ENCODE assay signal across 1 cellular context in the genomic region with DNA sequence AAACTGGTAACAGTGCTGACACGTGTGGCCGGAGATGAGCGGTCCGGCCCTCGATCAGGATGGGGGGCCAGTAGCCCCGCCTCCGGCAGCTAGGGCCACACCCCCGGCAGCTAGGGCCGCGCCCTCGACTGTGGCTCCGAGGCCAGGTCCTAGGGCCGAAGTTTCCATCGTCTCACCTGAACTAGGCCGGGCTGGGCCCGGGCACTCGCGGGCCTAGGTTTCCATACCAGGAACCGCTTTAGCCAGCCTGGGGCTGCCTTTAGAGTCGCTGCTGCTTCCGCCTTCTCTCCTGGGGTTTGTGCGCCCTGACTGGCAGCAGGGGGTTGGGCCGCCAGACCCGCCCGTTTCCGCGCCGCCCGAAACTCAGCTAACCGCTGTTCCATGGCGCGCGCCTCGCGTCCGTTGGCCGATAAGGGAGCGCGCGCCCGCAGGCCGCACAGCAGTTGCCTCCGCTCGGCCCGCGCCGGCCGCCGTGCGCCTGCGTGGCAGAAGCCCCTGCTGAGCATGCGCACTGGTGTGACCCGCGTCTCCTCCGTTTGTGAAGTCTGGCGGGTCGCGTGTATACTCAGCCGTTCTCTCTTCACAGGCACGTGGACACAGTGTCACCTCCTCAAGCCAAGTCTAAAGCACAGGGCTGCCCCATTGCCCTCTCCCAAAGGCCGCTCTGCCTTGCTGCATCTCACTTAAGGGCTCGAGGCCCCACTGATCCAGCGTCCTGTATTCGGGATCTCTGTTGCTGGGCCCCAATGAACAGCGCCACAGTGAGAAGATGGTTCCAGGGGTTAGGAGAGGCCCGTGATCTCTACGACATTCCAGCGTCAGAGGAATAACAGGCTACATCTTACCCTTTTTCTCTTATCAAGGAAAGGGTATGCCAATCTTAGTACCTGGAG.
A peak's percentile ranks its signal among the peaks of the same experiment; 100 is the strongest.
TF ChIP-seq lines count a peak whose summit lies in the region.

A gene with protein sequence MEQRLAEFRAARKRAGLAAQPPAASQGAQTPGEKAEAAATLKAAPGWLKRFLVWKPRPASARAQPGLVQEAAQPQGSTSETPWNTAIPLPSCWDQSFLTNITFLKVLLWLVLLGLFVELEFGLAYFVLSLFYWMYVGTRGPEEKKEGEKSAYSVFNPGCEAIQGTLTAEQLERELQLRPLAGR (minus strand): TSS at position 480 of the 893 bp plus-strand sequence. CDS start 97 bp downstream, at position 383.

TF ChIP-seq in HepG2, 621 proteins besides CTCF, POLR2A, EP300 and RAD21 (continued from another document and continues in another):
- TF ChIP-seq ZBTB33 (CRISPR knock-in tag; IDR thresholded peaks at IDR 0.05) (peak; percentile 38; the same call in 1 of the 2 replicates), ZNF282 (IDR thresholded peaks at IDR 0.05; ENCODE audit: partially characterized antibody) (no peak), ZNF20 (CRISPR knock-in tag; IDR thresholded peaks at IDR 0.05) (0 out of 2 replicates have a peak, but pooled peaks have one; percentile 76), ISX (CRISPR knock-in tag; conservative IDR thresholded peaks at IDR 0.05) (peak; percentile 68; the same call in 1 of the 2 replicates), ZNF569 (CRISPR knock-in tag; IDR thresholded peaks at IDR 0.05; ENCODE audit: borderline replicate concordance) (peak; percentile 93; the same call in 1 of the 2 replicates), ZNF326 (CRISPR knock-in tag; IDR thresholded peaks at IDR 0.05; ENCODE audit: borderline replicate concordance) (no peak), ARNT2 (CRISPR knock-in tag; IDR thresholded peaks at IDR 0.05; ENCODE audit: low read depth) (peak; percentile 99), GZF1 (CRISPR knock-in tag; IDR thresholded peaks at IDR 0.05) (peak; percentile 86), MYC (CRISPR knock-in tag; IDR thresholded peaks at IDR 0.05; ENCODE audit: borderline replicate concordance) (peak; percentile 87), FOXK1 (CRISPR knock-in tag; IDR thresholded peaks at IDR 0.05; ENCODE audit: borderline replicate concordance, low read depth) (peak; percentile 50; the same call in 1 of the 2 replicates), MLLT10 (CRISPR knock-in tag; IDR thresholded peaks at IDR 0.05) (no peak), MAFG (CRISPR knock-in tag; IDR thresholded peaks at IDR 0.05) (no peak), HDAC1 (CRISPR knock-in tag; IDR thresholded peaks at IDR 0.05) (peak; percentile 69), ZFP90 (CRISPR knock-in tag; IDR thresholded peaks at IDR 0.05; ENCODE audit: borderline replicate concordance) (peak; percentile 27; the same call in 1 of the 2 replicates), YEATS2 (CRISPR knock-in tag; IDR thresholded peaks at IDR 0.05; ENCODE audit: borderline replicate concordance) (peak; percentile 84; the same call in 1 of the 2 replicates), ZNF335 (CRISPR knock-in tag; IDR thresholded peaks at IDR 0.05) (no peak; the same call in 1 of the 2 replicates), SMARCE1 (IDR thresholded peaks at IDR 0.05; ENCODE audit: borderline replicate concordance) (no peak), ZSCAN29 (CRISPR knock-in tag; conservative IDR thresholded peaks at IDR 0.05) (0 out of 2 replicates have a peak, but pooled peaks have one; percentile 29), E2F2 (CRISPR knock-in tag; IDR thresholded peaks at IDR 0.05; ENCODE audit: borderline replicate concordance) (peak; percentile 94; the same call in 1 of the 2 replicates), GATA4 (IDR thresholded peaks at IDR 0.05; ENCODE audit: borderline replicate concordance, low read depth) (peak; percentile 65), POLR2AphosphoS5 (IDR thresholded peaks at IDR 0.05; ENCODE audit: low read depth, low read length) (peak; percentile 75; the same call in 1 of the 2 replicates), ZNF547 (CRISPR knock-in tag; IDR thresholded peaks at IDR 0.05) (peak; percentile 99), SRF (IDR thresholded peaks at IDR 0.05; ENCODE audit: low read depth, low read length) (no peak), ZNF607 (CRISPR knock-in tag; IDR thresholded peaks at IDR 0.05; ENCODE audit: borderline replicate concordance) (peak; percentile 97), ZBTB43 (CRISPR knock-in tag; conservative IDR thresholded peaks at IDR 0.05) (peak; percentile 97), ZNF557 (CRISPR knock-in tag; IDR thresholded peaks at IDR 0.05) (peak; percentile 95), PLRG1 (conservative IDR thresholded peaks at IDR 0.05) (no peak), GTF2F1 (IDR thresholded peaks at IDR 0.05; ENCODE audit: low read length) (0 out of 2 replicates have a peak, but pooled peaks have one; percentile 28), TEAD2 (CRISPR knock-in tag; IDR thresholded peaks at IDR 0.05) (peak; percentile 97; the same call in 1 of the 2 replicates), PCBP1 (IDR thresholded peaks at IDR 0.05; ENCODE audit: borderline replicate concordance, low read depth, low read length) (no peak), ZNF768 (CRISPR knock-in tag; IDR thresholded peaks at IDR 0.05) (peak; percentile 82), ZNF44 (CRISPR knock-in tag; IDR thresholded peaks at IDR 0.05) (peak; percentile 92), REXO4 (CRISPR knock-in tag; IDR thresholded peaks at IDR 0.05; ENCODE audit: borderline replicate concordance) (peak; percentile 98), MED13 (CRISPR knock-in tag; IDR thresholded peaks at IDR 0.05) (peak; percentile 74), RBFOX2 (IDR thresholded peaks at IDR 0.05; ENCODE audit: low read depth, low read length) (peak; percentile 97), ZNF264 (CRISPR knock-in tag; IDR thresholded peaks at IDR 0.05) (peak; percentile 90), ZFP36 (IDR thresholded peaks at IDR 0.05; ENCODE audit: borderline replicate concordance, low read depth, low read length, partially characterized antibody) (no peak)
- TF ChIP-seq, protein P1, sequence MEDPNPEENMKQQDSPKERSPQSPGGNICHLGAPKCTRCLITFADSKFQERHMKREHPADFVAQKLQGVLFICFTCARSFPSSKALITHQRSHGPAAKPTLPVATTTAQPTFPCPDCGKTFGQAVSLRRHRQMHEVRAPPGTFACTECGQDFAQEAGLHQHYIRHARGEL (CRISPR knock-in tag; IDR thresholded peaks at IDR 0.05): no peak
- TF ChIP-seq, protein P2, sequence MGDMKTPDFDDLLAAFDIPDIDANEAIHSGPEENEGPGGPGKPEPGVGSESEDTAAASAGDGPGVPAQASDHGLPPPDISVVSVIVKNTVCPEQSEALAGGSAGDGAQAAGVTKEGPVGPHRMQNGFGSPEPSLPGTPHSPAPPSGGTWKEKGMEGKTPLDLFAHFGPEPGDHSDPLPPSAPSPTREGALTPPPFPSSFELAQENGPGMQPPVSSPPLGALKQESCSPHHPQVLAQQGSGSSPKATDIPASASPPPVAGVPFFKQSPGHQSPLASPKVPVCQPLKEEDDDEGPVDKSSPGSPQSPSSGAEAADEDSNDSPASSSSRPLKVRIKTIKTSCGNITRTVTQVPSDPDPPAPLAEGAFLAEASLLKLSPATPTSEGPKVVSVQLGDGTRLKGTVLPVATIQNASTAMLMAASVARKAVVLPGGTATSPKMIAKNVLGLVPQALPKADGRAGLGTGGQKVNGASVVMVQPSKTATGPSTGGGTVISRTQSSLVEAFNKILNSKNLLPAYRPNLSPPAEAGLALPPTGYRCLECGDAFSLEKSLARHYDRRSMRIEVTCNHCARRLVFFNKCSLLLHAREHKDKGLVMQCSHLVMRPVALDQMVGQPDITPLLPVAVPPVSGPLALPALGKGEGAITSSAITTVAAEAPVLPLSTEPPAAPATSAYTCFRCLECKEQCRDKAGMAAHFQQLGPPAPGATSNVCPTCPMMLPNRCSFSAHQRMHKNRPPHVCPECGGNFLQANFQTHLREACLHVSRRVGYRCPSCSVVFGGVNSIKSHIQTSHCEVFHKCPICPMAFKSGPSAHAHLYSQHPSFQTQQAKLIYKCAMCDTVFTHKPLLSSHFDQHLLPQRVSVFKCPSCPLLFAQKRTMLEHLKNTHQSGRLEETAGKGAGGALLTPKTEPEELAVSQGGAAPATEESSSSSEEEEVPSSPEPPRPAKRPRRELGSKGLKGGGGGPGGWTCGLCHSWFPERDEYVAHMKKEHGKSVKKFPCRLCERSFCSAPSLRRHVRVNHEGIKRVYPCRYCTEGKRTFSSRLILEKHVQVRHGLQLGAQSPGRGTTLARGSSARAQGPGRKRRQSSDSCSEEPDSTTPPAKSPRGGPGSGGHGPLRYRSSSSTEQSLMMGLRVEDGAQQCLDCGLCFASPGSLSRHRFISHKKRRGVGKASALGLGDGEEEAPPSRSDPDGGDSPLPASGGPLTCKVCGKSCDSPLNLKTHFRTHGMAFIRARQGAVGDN (CRISPR knock-in tag; IDR thresholded peaks at IDR 0.05): peak; percentile 100
- TF ChIP-seq, protein P3, sequence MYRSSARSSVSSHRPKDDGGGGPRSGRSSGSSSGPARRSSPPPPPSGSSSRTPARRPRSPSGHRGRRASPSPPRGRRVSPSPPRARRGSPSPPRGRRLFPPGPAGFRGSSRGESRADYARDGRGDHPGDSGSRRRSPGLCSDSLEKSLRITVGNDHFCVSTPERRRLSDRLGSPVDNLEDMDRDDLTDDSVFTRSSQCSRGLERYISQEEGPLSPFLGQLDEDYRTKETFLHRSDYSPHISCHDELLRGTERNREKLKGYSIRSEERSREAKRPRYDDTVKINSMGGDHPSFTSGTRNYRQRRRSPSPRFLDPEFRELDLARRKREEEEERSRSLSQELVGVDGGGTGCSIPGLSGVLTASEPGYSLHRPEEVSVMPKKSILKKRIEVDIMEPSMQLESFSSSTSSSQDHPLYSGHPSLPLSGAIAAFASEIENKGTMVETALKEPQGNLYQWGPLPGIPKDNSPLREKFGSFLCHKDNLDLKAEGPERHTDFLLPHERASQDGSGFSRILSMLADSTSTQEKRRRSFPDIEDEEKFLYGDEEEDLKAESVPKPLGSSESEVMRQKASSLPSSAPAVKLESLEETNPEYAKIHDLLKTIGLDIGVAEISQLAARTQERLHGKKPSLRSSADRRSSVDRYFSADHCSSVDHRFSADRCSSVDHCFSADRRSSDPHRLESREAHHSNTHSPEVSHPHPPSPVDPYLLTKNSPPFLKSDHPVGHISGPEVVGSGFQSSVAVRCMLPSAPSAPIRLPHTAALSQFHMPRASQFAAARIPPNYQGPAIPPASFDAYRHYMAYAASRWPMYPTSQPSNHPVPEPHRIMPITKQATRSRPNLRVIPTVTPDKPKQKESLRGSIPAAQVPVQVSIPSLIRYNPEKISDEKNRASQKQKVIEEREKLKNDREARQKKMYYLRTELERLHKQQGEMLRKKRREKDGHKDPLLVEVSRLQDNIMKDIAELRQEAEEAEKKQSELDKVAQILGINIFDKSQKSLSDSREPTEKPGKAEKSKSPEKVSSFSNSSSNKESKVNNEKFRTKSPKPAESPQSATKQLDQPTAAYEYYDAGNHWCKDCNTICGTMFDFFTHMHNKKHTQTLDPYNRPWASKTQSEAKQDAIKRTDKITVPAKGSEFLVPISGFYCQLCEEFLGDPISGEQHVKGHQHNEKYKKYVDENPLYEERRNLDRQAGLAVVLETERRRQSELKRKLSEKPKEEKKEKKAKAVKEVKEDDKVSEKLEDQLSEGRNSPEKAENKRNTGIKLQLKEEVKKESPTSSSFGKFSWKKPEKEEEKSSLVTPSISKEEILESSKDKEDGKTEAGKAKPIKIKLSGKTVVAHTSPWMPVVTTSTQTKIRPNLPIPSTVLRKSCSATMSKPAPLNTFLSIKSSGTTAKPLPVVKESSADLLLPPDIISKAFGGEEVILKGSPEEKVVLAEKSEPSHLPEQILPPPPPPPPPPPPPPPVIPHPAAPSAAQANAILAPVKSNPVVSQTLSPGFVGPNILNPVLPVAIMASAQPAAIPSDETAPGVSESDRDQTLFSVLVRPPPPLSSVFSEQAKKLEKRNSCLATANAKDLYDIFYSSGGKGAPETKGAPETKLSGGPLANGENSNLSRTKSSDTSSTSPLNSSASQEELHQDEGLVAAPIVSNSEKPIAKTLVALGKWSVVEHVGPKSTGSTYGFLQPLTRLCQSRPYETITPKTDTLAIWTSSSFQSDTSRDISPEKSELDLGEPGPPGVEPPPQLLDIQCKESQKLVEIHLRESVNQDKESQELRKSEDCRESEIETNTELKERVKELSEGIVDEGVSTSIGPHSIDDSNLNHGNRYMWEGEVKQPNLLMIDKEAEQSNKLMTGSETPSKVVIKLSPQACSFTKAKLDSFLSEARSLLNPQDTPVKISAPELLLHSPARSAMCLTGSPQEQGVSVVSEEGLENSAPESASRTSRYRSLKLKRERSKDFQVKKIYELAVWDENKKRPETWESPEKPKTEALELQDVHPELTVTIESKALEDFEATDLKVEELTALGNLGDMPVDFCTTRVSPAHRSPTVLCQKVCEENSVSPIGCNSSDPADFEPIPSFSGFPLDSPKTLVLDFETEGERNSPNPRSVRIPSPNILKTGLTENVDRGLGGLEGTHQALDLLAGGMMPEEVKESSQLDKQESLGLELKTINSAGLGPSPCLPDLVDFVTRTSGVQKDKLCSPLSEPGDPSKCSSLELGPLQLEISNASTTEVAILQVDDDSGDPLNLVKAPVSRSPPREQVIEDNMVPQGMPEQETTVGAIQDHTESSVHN (CRISPR knock-in tag; IDR thresholded peaks at IDR 0.05): peak; percentile 96
